Comparison of ENCODE assay signal across 8 cellular contexts in genomic region chr2:70686577-70687460, GRCh38.
DNase-seq lines count a peak whose midpoint lies in the region; ATAC-seq and TF ChIP-seq lines count a peak whose summit lies in the region.

No MANE protein-coding gene starts in this region.

- H3K27ac ChIP-seq in 22Rv1, result no peak overlapping the region
- peak overlapping the region; percentile 58; the same call in 1 of the 2 replicates for H3K27ac ChIP-seq in HUES64 (ENCODE audit: low read depth, low read length)

- H3K9me3 ChIP-seq in HUES64 (ENCODE audit: insufficient read depth, low read depth, low read length), result no peaks in the 10 kb centered on the region

- peak; percentile 92 for DNase-seq in GM03348 (ENCODE audit: low spot score)
- peak; percentile 72 for DNase-seq in fibroblast of mammary gland (ENCODE audit: low read depth)
- DNase-seq in retina, result peak; percentile 66
- no peak for DNase-seq in putamen (ENCODE audit: low spot score)
- no peak for DNase-seq in NCI-H1092 treated with DMSO at 0.1 percent for 48 hours (lab: John Stamatoyannopoulos, UW)

- H3K27me3 ChIP-seq in HUES64 (ENCODE audit: insufficient read depth, low read length), result no peaks in the 10 kb centered on the region

- ATAC-seq in SK-N-SH treated with all-trans-retinoic acid at 6 μM for 48 hours, result peak; percentile 95

- WGBS in HUES64, result 66% methylated on average over 11 of the region's 11 CpGs

- TF ChIP-seq CTCF in 22Rv1 (IDR thresholded peaks at IDR 0.05) (peak; percentile 50), fibroblast of mammary gland (conservative IDR thresholded peaks at IDR 0.05; ENCODE audit: control insufficient read depth, insufficient read depth, low read depth, low read length) (peak; percentile 52)

- no peak overlapping the region for H3K4me3 ChIP-seq in HUES64 (ENCODE audit: low read length)
- H3K4me3 ChIP-seq in fibroblast of mammary gland (ENCODE audit: control insufficient read depth, low read depth, low read length), result no peak overlapping the region

- peaks cover 5% of the 10 kb centered on the region for H3K4me1 ChIP-seq in HUES64 (ENCODE audit: insufficient read depth, low read length)

- peaks cover 96% of the 10 kb centered on the region for H3K36me3 ChIP-seq in HUES64 (ENCODE audit: insufficient read depth, low read length)

- H3K9ac ChIP-seq in HUES64 (ENCODE audit: low read depth, low read length), result no peak overlapping the region

TF ChIP-seq in SK-N-SH treated with all-trans-retinoic acid at 6 μM for 48 hours, 23 proteins besides CTCF, POLR2A, EP300 and RAD21:
- TF ChIP-seq ARNTL (CRISPR knock-in tag; IDR thresholded peaks at IDR 0.05; ENCODE audit: borderline replicate concordance, low read depth) (no peak), ISL1 (CRISPR knock-in tag; IDR thresholded peaks at IDR 0.05) (no peak), CSDC2 (CRISPR knock-in tag; IDR thresholded peaks at IDR 0.05) (no peak)

Comparison
In these comparisons a context has a peak if more than half of its experiments do, and no peak if none do; other contexts are left out.
1. DNase-seq: peak in GM03348 (single experiment), fibroblast of mammary gland (single experiment) and retina (single experiment); none in putamen (single experiment) and NCI-H1092 treated with DMSO at 0.1 percent for 48 hours (single experiment).